8 cellular contexts compared by ENCODE assay signal in genomic region chr18:47931707-47932103, GRCh38. TPM values are rescaled to one million over a fixed set of nuclear protein-coding genes. Genes with fewer than 3 reads are reported as not detected.
A peak's percentile ranks its signal among the peaks of the same experiment; 100 is the strongest.
DNase-seq lines count a peak whose midpoint lies in the region; ATAC-seq and TF ChIP-seq lines count a peak whose summit lies in the region.

No MANE protein-coding gene starts in this region.

- H3K9ac ChIP-seq in iPS-15b (ENCODE audit: low read depth, low read length) (peak overlapping the region; percentile 74), smooth muscle cell (ENCODE audit: low read depth) (peak overlapping the region; percentile 89)

- H3K79me2 ChIP-seq in smooth muscle cell (ENCODE audit: low read depth): peaks cover 35% of the 10 kb centered on the region

- peak overlapping the region; percentile 84 for H3K4me2 ChIP-seq in smooth muscle cell

- POLR2A ChIA-PET in HEK293 (lab: Yijun Ruan, JAX): interaction anchor here (1.3 to 1.8 kb wide), 2 partner anchors 39 to 66 kb away, joined by 4 to 5 read pairs; no protein-coding TSS in a partner anchor

- CTCF ChIA-PET in HEK293 (lab: Yijun Ruan, JAX): interaction anchor here (1.9 kb wide), 1 partner anchor 159 kb away, joined by 5 read pairs; no protein-coding TSS in a partner anchor

- no peaks in the 10 kb centered on the region for H3K27me3 ChIP-seq in CD4-positive, CD25-positive, alpha-beta regulatory T cell (ENCODE audit: control insufficient read depth, insufficient read depth, low read length)
- no peaks in the 10 kb centered on the region for H3K27me3 ChIP-seq in iPS-15b (ENCODE audit: control insufficient read depth, insufficient read depth, low read length)
- H3K27me3 ChIP-seq in smooth muscle cell (ENCODE audit: low read depth): no peaks in the 10 kb centered on the region

- H4K20me1 ChIP-seq in smooth muscle cell (ENCODE audit: low read depth): peaks cover 31% of the 10 kb centered on the region

- TF ChIP-seq CTCF in HEK293 (tag by site-specific recombination; IDR thresholded peaks at IDR 0.05): peak; percentile 14; the same call in 1 of the 2 replicates
- no peak for TF ChIP-seq CTCF in smooth muscle cell (IDR thresholded peaks at IDR 0.05; ENCODE audit: borderline replicate concordance, insufficient read depth, poor library complexity, severe bottlenecking)

- peak overlapping the region; percentile 72 for H3K4me3 ChIP-seq in CD4-positive, CD25-positive, alpha-beta regulatory T cell (ENCODE audit: low read depth, low read length)
- H3K4me3 ChIP-seq in HEK293 (ENCODE audit: low read depth, low read length): no peak overlapping the region
- H3K4me3 ChIP-seq in iPS-15b (ENCODE audit: low read depth, low read length): peak overlapping the region; percentile 70
- H3K4me3 ChIP-seq in smooth muscle cell: peak overlapping the region; percentile 70

- peaks cover 7% of the 10 kb centered on the region for H3K27me3 Mint-ChIP-seq in CD4-positive, CD25-positive, alpha-beta regulatory T cell
- no peaks in the 10 kb centered on the region for H3K27me3 Mint-ChIP-seq in activated naive CD4-positive, alpha-beta T cell treated with anti-CD3 and anti-CD28 coated beads, Interleukin-2, amount 50 U/mL, for 24 hours

- peak overlapping the region; percentile 85 to 89 (median 86) for H3K4me3 Mint-ChIP-seq in CD4-positive, CD25-positive, alpha-beta regulatory T cell
- peak overlapping the region; percentile 88 for H3K4me3 Mint-ChIP-seq in activated naive CD4-positive, alpha-beta T cell treated with anti-CD3 and anti-CD28 coated beads, Interleukin-2, amount 50 U/mL, for 24 hours

- peaks cover 43% of the 10 kb centered on the region for H3K4me1 ChIP-seq in CD4-positive, CD25-positive, alpha-beta regulatory T cell (ENCODE audit: control insufficient read depth, insufficient read depth, low read length, poor library complexity, severe bottlenecking)
- H3K4me1 ChIP-seq in HEK293 (ENCODE audit: control insufficient read depth, insufficient read depth, low read length): peaks cover 9% of the 10 kb centered on the region
- peaks cover 25% of the 10 kb centered on the region for H3K4me1 ChIP-seq in iPS-15b (ENCODE audit: control insufficient read depth, insufficient read depth, low read length)
- H3K4me1 ChIP-seq in smooth muscle cell (ENCODE audit: low read depth): peaks cover 57% of the 10 kb centered on the region

- no peaks in the 10 kb centered on the region for H3K36me3 ChIP-seq in CD4-positive, CD25-positive, alpha-beta regulatory T cell (ENCODE audit: control insufficient read depth, insufficient read depth, low read length)
- no peaks in the 10 kb centered on the region; a peak in 1 of 3 replicates for H3K36me3 ChIP-seq in HEK293 (ENCODE audit: control insufficient read depth in 2 of 2, insufficient read depth in 1 of 2, low read length in 2 of 2)
- H3K36me3 ChIP-seq in iPS-15b (ENCODE audit: control insufficient read depth, insufficient read depth, low read length): no peaks in the 10 kb centered on the region
- H3K36me3 ChIP-seq in smooth muscle cell (ENCODE audit: low read depth): no peaks in the 10 kb centered on the region

- H3K4me1 Mint-ChIP-seq in CD4-positive, CD25-positive, alpha-beta regulatory T cell: peaks cover 26 to 42% (median 36%) of the 10 kb centered on the region in 4 donors
- H3K4me1 Mint-ChIP-seq in activated naive CD4-positive, alpha-beta T cell treated with anti-CD3 and anti-CD28 coated beads, Interleukin-2, amount 50 U/mL, for 24 hours: peaks cover 36% of the 10 kb centered on the region

- 21% methylated on average over 8 of the region's 8 CpGs for WGBS in smooth muscle cell (ENCODE audit: low lambda C conversion rate)

- H3K27ac Mint-ChIP-seq in CD4-positive, CD25-positive, alpha-beta regulatory T cell: peak overlapping the region; percentile 86 to 92 (median 91)
- H3K27ac Mint-ChIP-seq in activated naive CD4-positive, alpha-beta T cell treated with anti-CD3 and anti-CD28 coated beads, Interleukin-2, amount 50 U/mL, for 24 hours: peak overlapping the region; percentile 86

- H3K27ac ChIP-seq in CD4-positive, CD25-positive, alpha-beta regulatory T cell (ENCODE audit: insufficient read depth, low read length, poor library complexity, severe bottlenecking): peak overlapping the region; percentile 90
- H3K27ac ChIP-seq in HEK293 (ENCODE audit: extremely low read depth, low read depth, low read length): peak overlapping the region; percentile 99
- peak overlapping the region; percentile 84 for H3K27ac ChIP-seq in smooth muscle cell (ENCODE audit: low read depth)

- ATAC-seq in CD4-positive, CD25-positive, alpha-beta regulatory T cell (ENCODE audit: low read depth in 2 of 2): no peak
- ATAC-seq in GM19395 (IDR thresholded peaks at IDR 0.05; ENCODE audit: unreplicated experiment): no peak

- peak in 2 of 3 donors; percentile 13 to 46 for DNase-seq in CD4-positive, CD25-positive, alpha-beta regulatory T cell
- peak; percentile 59 for DNase-seq in NOMO-1 treated with dmso at 0.1 percent for 144 hours (lab: John Stamatoyannopoulos, UW; ENCODE audit: unreplicated experiment)
- no peak for DNase-seq in smooth muscle cell (lab: John Stamatoyannopoulos, UW; ENCODE audit: unreplicated experiment)
- no peak for DNase-seq in AG08395 (ENCODE audit: low spot score)

- H3K9me3 Mint-ChIP-seq in CD4-positive, CD25-positive, alpha-beta regulatory T cell: no peaks in the 10 kb centered on the region
- H3K9me3 Mint-ChIP-seq in activated naive CD4-positive, alpha-beta T cell treated with anti-CD3 and anti-CD28 coated beads, Interleukin-2, amount 50 U/mL, for 24 hours: no peaks in the 10 kb centered on the region

- no peaks in the 10 kb centered on the region for H3K36me3 Mint-ChIP-seq in CD4-positive, CD25-positive, alpha-beta regulatory T cell
- H3K36me3 Mint-ChIP-seq in activated naive CD4-positive, alpha-beta T cell treated with anti-CD3 and anti-CD28 coated beads, Interleukin-2, amount 50 U/mL, for 24 hours: peaks cover 2% of the 10 kb centered on the region

- no peaks in the 10 kb centered on the region for H3F3A ChIP-seq in smooth muscle cell (ENCODE audit: low read depth)

- no peaks in the 10 kb centered on the region for H3K9me3 ChIP-seq in CD4-positive, CD25-positive, alpha-beta regulatory T cell (ENCODE audit: control insufficient read depth in 2 of 2, low read length in 2 of 2)
- no peaks in the 10 kb centered on the region for H3K9me3 ChIP-seq in HEK293 (ENCODE audit: control insufficient read depth, insufficient read depth, low read depth, low read length)
- no peaks in the 10 kb centered on the region for H3K9me3 ChIP-seq in iPS-15b (ENCODE audit: control insufficient read depth, insufficient read depth, low read length)
- H3K9me3 ChIP-seq in smooth muscle cell (replicated peaks; ENCODE audit: low read depth): no peaks in the 10 kb centered on the region

- peak overlapping the region; percentile 37 for H2AFZ ChIP-seq in smooth muscle cell (ENCODE audit: low read depth)

TF ChIP-seq in HEK293, 187 proteins besides CTCF, POLR2A, EP300 and RAD21 (continues in another document):
- no peak for TF ChIP-seq ZBTB6 (tag by site-specific recombination; IDR thresholded peaks at IDR 0.05)
- no peak for TF ChIP-seq ZBTB21 (tag by site-specific recombination; IDR thresholded peaks at IDR 0.05)
- TF ChIP-seq ZNF354C (tag by site-specific recombination; IDR thresholded peaks at IDR 0.05; ENCODE audit: borderline replicate concordance, low read depth): no peak
- no peak for TF ChIP-seq ZNF664 (tag by site-specific recombination; IDR thresholded peaks at IDR 0.05)
- TF ChIP-seq ZNF24 (tag by site-specific recombination; IDR thresholded peaks at IDR 0.05): no peak
- peak; percentile 45; the same call in 1 of the 2 replicates for TF ChIP-seq ZBTB48 (tag by site-specific recombination; IDR thresholded peaks at IDR 0.05)
- no peak for TF ChIP-seq ZXDB (tag by site-specific recombination; IDR thresholded peaks at IDR 0.05)
- 0 out of 2 replicates have a peak, but pooled peaks have one; percentile 8 for TF ChIP-seq SP3 (tag by site-specific recombination; IDR thresholded peaks at IDR 0.05)
- no peak for TF ChIP-seq KLF16 (tag by site-specific recombination; IDR thresholded peaks at IDR 0.05)
- no peak for TF ChIP-seq REPIN1 (tag by site-specific recombination; IDR thresholded peaks at IDR 0.05; ENCODE audit: low read depth)
- TF ChIP-seq ZNF600 (tag by site-specific recombination; IDR thresholded peaks at IDR 0.05): no peak
- TF ChIP-seq ZNF121 (tag by site-specific recombination; IDR thresholded peaks at IDR 0.05): no peak
- TF ChIP-seq KLF17 (tag by site-specific recombination; IDR thresholded peaks at IDR 0.05): no peak
- TF ChIP-seq OVOL3 (tag by site-specific recombination; IDR thresholded peaks at IDR 0.05): no peak

RNA-seq across cellular contexts. Expression of gene SMAD2, which starts 1.2 kb away (rescaled TPM):
- total RNA-seq in CD4-positive, CD25-positive, alpha-beta regulatory T cell: 115 TPM
- 100 to 1,000 TPM in 1 of 4 donors, 10 to 100 TPM in 3; 78.1 to 103 (median 88.2) TPM for polyA plus RNA-seq in CD4-positive, CD25-positive, alpha-beta regulatory T cell
- 120 and 125 TPM in 2 replicates for total RNA-seq in smooth muscle cell
- 59.7 and 63.8 TPM in 2 replicates for polyA plus RNA-seq in smooth muscle cell

Comparison
In these comparisons a context has a peak if more than half of its experiments do, and no peak if none do; other contexts are left out.
1. DNase-seq: peak in CD4-positive, CD25-positive, alpha-beta regulatory T cell (2 of 3) and NOMO-1 treated with dmso at 0.1 percent for 144 hours (single experiment); none in smooth muscle cell (single experiment) and AG08395 (single experiment).
2. Peak in every context shown above with its lines, with median percentiles within 50 percentile points of each other: H3K27ac ChIP-seq.